In the genomic region with DNA sequence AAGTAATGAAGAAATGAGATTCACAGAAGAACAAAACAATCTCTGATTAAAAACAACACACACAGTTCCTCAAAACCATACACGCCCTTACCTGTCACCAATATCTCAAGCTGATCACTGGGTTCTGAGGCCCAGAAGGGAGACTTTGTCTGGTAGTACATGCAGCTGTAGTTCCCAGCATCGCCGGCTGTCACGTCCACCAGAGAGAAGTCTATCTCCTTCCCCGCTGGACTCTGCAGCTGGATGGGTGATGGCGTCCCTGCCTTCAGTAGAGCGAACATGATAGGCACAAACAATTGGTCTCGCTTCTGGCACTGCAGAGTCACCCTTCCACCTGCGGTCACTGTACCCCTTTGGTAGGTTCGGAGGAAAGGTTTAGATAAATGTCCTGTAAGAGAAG, we compare ENCODE assay signal across 12 cellular contexts. TPM values are rescaled to one million over a fixed set of nuclear protein-coding genes. Genes with fewer than 3 reads are reported as not detected.
"Had no signal": no experiment of that assay in that cellular context is flagged by ENCODE, and none has a peak within 500 bp of the region (broad histone marks: within the 10 kb centered on the region; RNA-seq: fewer than 3 reads in every experiment).

No MANE protein-coding gene starts in this region.

- H3K9ac ChIP-seq: GM23248, KMS-11 had no signal

- H3K4me3 ChIP-seq: GM23248, HAP-1 had no signal

- H3K27ac ChIP-seq: GM23248, HL-60, KMS-11 had no signal

- DNase-seq: GM23248, GOT3, H7, HFFc6, IMR-90, KBM-7 had no signal

- H3K4me1 ChIP-seq: HAP-1 had no signal

- H3K36me3 ChIP-seq: HAP-1 had no signal

- H3K9me3 ChIP-seq: HAP-1 had no signal

- ATAC-seq: HCT116 had no signal

- H3K4me3 Mint-ChIP-seq: HFFc6 had no signal

- H3K27ac Mint-ChIP-seq: HFFc6 had no signal

- H2AFZ ChIP-seq: GM23248 had no signal

- H3K4me2 ChIP-seq: KMS-11 had no signal

RNA-seq across cellular contexts. Expression of a gene that starts 7.3 kb away (rescaled TPM):
- total RNA-seq: GM23248, H4, H7, HFFc6, HT1080, IMR-90 had no signal
- polyA plus RNA-seq: GM23248, IMR-90 had no signal

RNA-seq across cellular contexts. Expression of a gene that starts 10.1 kb away (rescaled TPM):
- total RNA-seq: GM23248, H4, H7, IMR-90 had no signal
- polyA plus RNA-seq: GM23248, IMR-90 had no signal

RNA-seq across cellular contexts. Expression of a gene that starts 26.8 kb away (rescaled TPM):
- total RNA-seq: IMR-90 had no signal
